In genomic region chr12:22624908-22625646, GRCh38 we compare ENCODE assay signal across 1 cellular context.
TF ChIP-seq lines count a peak whose summit lies in the region.

TSS of gene ETNK1 (plus strand) at chr12:22625171. CDS start at chr12:22625431, 260 bp downstream.

TF ChIP-seq in HepG2, 621 proteins besides CTCF, POLR2A, EP300 and RAD21 (continued from another document and continues in another):
- TF ChIP-seq ZMAT5 (CRISPR knock-in tag; IDR thresholded peaks at IDR 0.05; ENCODE audit: borderline replicate concordance, low read depth) (no peak), CCDC6 (CRISPR knock-in tag; IDR thresholded peaks at IDR 0.05) (peak; percentile 73; the same call in 1 of the 2 replicates), SMYD3 (CRISPR knock-in tag; IDR thresholded peaks at IDR 0.05) (no peak), PRPF4 (IDR thresholded peaks at IDR 0.05; ENCODE audit: low read depth, low read length, poor library complexity, severe bottlenecking) (no peak), CHD2 (IDR thresholded peaks at IDR 0.05; ENCODE audit: low read depth, low read length) (no peak; the same call in 1 of the 2 replicates), MTF2 (CRISPR knock-in tag; IDR thresholded peaks at IDR 0.05; ENCODE audit: borderline replicate concordance) (peak; percentile 86; the same call in 1 of the 2 replicates), ZNF383 (CRISPR knock-in tag; IDR thresholded peaks at IDR 0.05; ENCODE audit: borderline replicate concordance) (no peak), HOXA9 (CRISPR knock-in tag; IDR thresholded peaks at IDR 0.05; ENCODE audit: borderline replicate concordance) (no peak; the same call in 1 of the 2 replicates), FIP1L1 (IDR thresholded peaks at IDR 0.05; ENCODE audit: borderline replicate concordance, insufficient read depth, low read depth, low read length) (no peak), AKNA (CRISPR knock-in tag; IDR thresholded peaks at IDR 0.05; ENCODE audit: borderline replicate concordance) (peak; percentile 76; the same call in 1 of the 2 replicates), ZSCAN21 (CRISPR knock-in tag; IDR thresholded peaks at IDR 0.05; ENCODE audit: borderline replicate concordance) (peak; percentile 75), ZBED4 (CRISPR knock-in tag; IDR thresholded peaks at IDR 0.05; ENCODE audit: borderline replicate concordance) (peak; percentile 88), ZNF761 (CRISPR knock-in tag; conservative IDR thresholded peaks at IDR 0.05) (peak; percentile 85), TARDBP (CRISPR knock-in tag; IDR thresholded peaks at IDR 0.05) (no peak; the same call in 1 of the 2 replicates), ZNF160 (CRISPR knock-in tag; IDR thresholded peaks at IDR 0.05) (peak; percentile 94; the same call in 1 of the 2 replicates), ZNF549 (CRISPR knock-in tag; IDR thresholded peaks at IDR 0.05) (no peak), RFX1 (IDR thresholded peaks at IDR 0.05) (no peak), ZNF800 (CRISPR knock-in tag; IDR thresholded peaks at IDR 0.05) (peak; percentile 81), ZNF597 (CRISPR knock-in tag; IDR thresholded peaks at IDR 0.05) (peak; percentile 86; the same call in 1 of the 2 replicates), SNRNP70 (IDR thresholded peaks at IDR 0.05; ENCODE audit: low read depth, low read length) (no peak), ZNF251 (CRISPR knock-in tag; IDR thresholded peaks at IDR 0.05) (0 out of 2 replicates have a peak, but pooled peaks have one; percentile 20), TBX2 (CRISPR knock-in tag; IDR thresholded peaks at IDR 0.05; ENCODE audit: borderline replicate concordance) (peak; percentile 91), ZNF329 (CRISPR knock-in tag; IDR thresholded peaks at IDR 0.05; ENCODE audit: low read depth) (0 out of 2 replicates have a peak, but pooled peaks have one; percentile 23), NR3C1 (CRISPR knock-in tag; IDR thresholded peaks at IDR 0.05) (no peak), ZBTB1 (CRISPR knock-in tag; IDR thresholded peaks at IDR 0.05; ENCODE audit: borderline replicate concordance) (no peak), CENPBD1 (CRISPR knock-in tag; IDR thresholded peaks at IDR 0.05; ENCODE audit: borderline replicate concordance, low read depth) (no peak), THAP9 (CRISPR knock-in tag; IDR thresholded peaks at IDR 0.05; ENCODE audit: borderline replicate concordance) (peak; percentile 75; the same call in 1 of the 2 replicates), ZNF598 (CRISPR knock-in tag; IDR thresholded peaks at IDR 0.05; ENCODE audit: borderline replicate concordance) (0 out of 2 replicates have a peak, but pooled peaks have one; percentile 59), SAFB2 (CRISPR knock-in tag; IDR thresholded peaks at IDR 0.05; ENCODE audit: borderline replicate concordance, low read depth) (peak; percentile 95), JUN (CRISPR knock-in tag; IDR thresholded peaks at IDR 0.05) (peak; percentile 68; the same call in 1 of the 2 replicates), SMAD1 (CRISPR knock-in tag; IDR thresholded peaks at IDR 0.05; ENCODE audit: borderline replicate concordance, low read depth) (no peak), BCL3 (CRISPR knock-in tag; IDR thresholded peaks at IDR 0.05) (0 out of 2 replicates have a peak, but pooled peaks have one; percentile 14), ZEB1 (IDR thresholded peaks at IDR 0.05; ENCODE audit: insufficient replicate concordance, low read depth) (no peak), ZNF558 (CRISPR knock-in tag; IDR thresholded peaks at IDR 0.05; ENCODE audit: borderline replicate concordance) (peak; percentile 92; the same call in 1 of the 2 replicates), ZBTB49 (CRISPR knock-in tag; IDR thresholded peaks at IDR 0.05; ENCODE audit: borderline replicate concordance) (0 out of 2 replicates have a peak, but pooled peaks have one; percentile 11), TOPORS (CRISPR knock-in tag; IDR thresholded peaks at IDR 0.05) (no peak), CAMTA2 (CRISPR knock-in tag; IDR thresholded peaks at IDR 0.05; ENCODE audit: borderline replicate concordance) (0 out of 2 replicates have a peak, but pooled peaks have one; percentile 20)
